18 cellular contexts compared by ENCODE assay signal in the genomic region with DNA sequence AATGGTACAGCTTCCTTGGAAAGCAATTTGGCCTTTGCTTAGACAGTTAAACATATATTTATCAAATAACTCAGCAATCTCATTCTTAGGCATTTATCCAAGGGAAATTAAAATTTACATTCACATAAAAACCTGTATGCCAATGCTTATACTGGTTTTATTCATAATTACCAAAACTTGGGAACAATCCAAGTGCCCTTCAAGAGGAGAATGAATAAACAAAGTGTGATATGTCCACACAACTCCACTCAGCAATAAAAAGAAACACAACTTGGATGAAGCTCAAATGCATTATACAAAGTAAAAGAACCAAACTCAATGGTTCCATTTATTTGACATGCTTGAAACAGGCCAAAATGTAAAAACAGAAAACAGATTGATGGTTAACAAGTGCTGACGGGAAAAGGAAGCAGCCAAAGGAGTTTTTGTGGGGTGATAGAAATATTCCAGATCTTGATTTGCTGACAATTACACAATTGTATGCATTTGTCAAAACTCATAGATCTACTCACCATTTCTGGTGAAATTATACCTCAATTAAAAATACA.
"Had no signal": no experiment of that assay in that cellular context is flagged by ENCODE, and none has a peak within 500 bp of the region (broad histone marks: within the 10 kb centered on the region; RNA-seq: fewer than 3 reads in every experiment).

No MANE protein-coding gene starts in this region.

- H3K27ac ChIP-seq: body of pancreas, dorsolateral prefrontal cortex, epithelial cell of prostate, left lung, thyroid gland had no signal

- H3K4me1 ChIP-seq: body of pancreas, left lung, thyroid gland had no signal

- H3K4me3 ChIP-seq: body of pancreas, dorsolateral prefrontal cortex, left lung, thyroid gland had no signal

- H3K36me3 ChIP-seq: left lung, thyroid gland had no signal

- ATAC-seq: activated T-cell treated with anti-CD3 and anti-CD28 coated beads, Interleukin-2, amount 50 U/mL, for 4 hours; body of pancreas; left lung had no signal

- DNase-seq: activated CD4-positive, alpha-beta memory T cell treated with anti-CD3 and anti-CD28 coated beads, Interleukin-2, amount 10 ng/mL, durations not matched to agents 7 days and 5 days; activated CD4-positive, alpha-beta T cell treated with anti-CD3 and anti-CD28 coated beads for 48 hours; activated CD4-positive, CD25-positive, alpha-beta regulatory T cell; activated naive CD4-positive, alpha-beta T cell treated with anti-CD3 and anti-CD28 coated beads for 36 hours; activated T-cell treated with anti-CD3 and anti-CD28 coated beads, Interleukin-2, amount 50 U/mL, for 4 hours; body of pancreas; dorsolateral prefrontal cortex; foreskin fibroblast; glutamatergic neuron; hippocampal formation; left lung; nucleus accumbens; posterior cingulate gyrus; stimulated activated CD4-positive, alpha-beta T cell treated with anti-CD3 and anti-CD28 coated beads, Interleukin-2, amount 100 ng/mL, for 24 hours; stimulated activated naive CD4-positive, alpha-beta T cell treated with Interleukin-2 at 50 U/mL for 16 hours; T1000; thyroid gland had no signal

- H3K9me3 ChIP-seq: body of pancreas, thyroid gland had no signal
